11 cellular contexts compared by ENCODE assay signal in the genomic region with DNA sequence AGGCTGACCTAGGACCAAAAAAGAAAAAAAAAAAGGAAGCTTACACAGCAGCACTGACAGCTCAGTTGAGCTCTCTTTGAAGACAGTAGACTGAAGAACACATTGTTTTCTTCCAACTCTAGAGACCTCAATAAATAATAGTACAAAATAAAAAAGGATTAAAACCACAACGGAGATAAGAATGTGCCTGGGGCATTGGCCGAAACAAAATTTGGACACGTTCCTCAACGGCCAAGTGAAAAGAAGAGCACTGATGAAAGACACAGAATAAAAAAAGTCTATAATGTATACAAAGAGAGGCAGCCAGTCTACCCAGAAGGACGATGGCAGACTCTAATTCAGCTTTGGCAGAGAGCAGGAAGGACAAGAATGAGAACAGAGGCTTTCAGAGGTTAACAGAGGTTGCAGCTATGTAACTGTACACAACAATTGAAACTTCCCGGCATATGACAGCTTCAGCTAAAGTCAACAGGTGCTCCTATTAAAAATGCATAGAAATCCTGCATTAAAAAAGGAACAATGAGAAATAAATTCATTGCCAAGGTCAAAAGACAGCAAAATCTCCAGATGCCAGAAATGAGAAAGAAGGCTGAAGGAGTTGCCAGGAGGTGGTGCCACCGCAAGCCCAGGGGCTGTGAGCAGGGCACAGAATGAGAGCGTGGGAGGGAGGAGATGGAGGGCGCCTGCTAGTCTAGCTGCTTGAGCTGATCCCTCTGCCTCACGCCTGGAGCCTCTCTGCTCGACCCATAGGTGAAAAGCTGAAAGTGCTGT.
DNase-seq lines count a peak whose midpoint lies in the region; ATAC-seq and TF ChIP-seq lines count a peak whose summit lies in the region.
"Had no signal": no experiment of that assay in that cellular context is flagged by ENCODE, and none has a peak within 500 bp of the region (broad histone marks: within the 10 kb centered on the region; RNA-seq: fewer than 3 reads in every experiment).

No MANE protein-coding gene starts in this region.

- H3K27ac ChIP-seq in ACC112 (ENCODE audit: low read depth, low read length): peak overlapping the region; percentile 63; the same call in 1 of the 2 replicates
- no peak overlapping the region for H3K27ac ChIP-seq in muscle layer of colon (ENCODE audit: low read depth, low read length)
- no peak overlapping the region for H3K27ac ChIP-seq in OCI-LY7 (ENCODE audit: low read depth, low read length, poor library complexity, severe bottlenecking)
- H3K27ac ChIP-seq: skin epidermis had no signal

- DNase-seq in NCI-H1417 treated with DMSO at 0.1 percent for 48 hours (lab: John Stamatoyannopoulos, UW) (no peak), OCI-LY7 (ENCODE audit: low spot score) (no peak), SIG-M5 (lab: John Stamatoyannopoulos, UW) (no peak)
- DNase-seq: H7 had no signal

- no peaks in the 10 kb centered on the region for H3K36me3 ChIP-seq in ACC112 (ENCODE audit: insufficient read depth, low read length)
- H3K36me3 ChIP-seq in muscle layer of colon (ENCODE audit: insufficient read depth, low read length): no peaks in the 10 kb centered on the region
- no peaks in the 10 kb centered on the region for H3K36me3 ChIP-seq in OCI-LY7 (ENCODE audit: insufficient read depth, low read length)

- no peak overlapping the region for H3K4me2 ChIP-seq in OCI-LY7 (ENCODE audit: low read length)

- BruUV-seq in OCI-LY7 (replicated peaks; lab: Mats Ljungman, UMichigan): no TSS peak

- CTCF ChIA-PET in OCI-LY7 (lab: Charles Lee; ENCODE audit: unreplicated experiment): no interaction called here

- TF ChIP-seq EP300 in Ishikawa (IDR thresholded peaks at IDR 0.05; ENCODE audit: borderline replicate concordance): no peak

- H3K27ac Mint-ChIP-seq in brain: peak overlapping the region in 3 of 5 experiments; percentile 26 to 79 (median 79)

- no peaks in the 10 kb centered on the region for H4K20me1 ChIP-seq in OCI-LY7 (ENCODE audit: insufficient read depth, low read length)

- no peak overlapping the region for H3K4me3 ChIP-seq in ACC112 (ENCODE audit: low read depth, low read length)
- H3K4me3 ChIP-seq in muscle layer of colon (ENCODE audit: low read depth in 1 of 2, low read length in 2 of 2): peak overlapping the region; percentile 9 to 25
- no peak overlapping the region for H3K4me3 ChIP-seq in OCI-LY7 (ENCODE audit: low read depth, low read length, poor library complexity, severe bottlenecking)
- H3K4me3 ChIP-seq: skin epidermis had no signal

- H3K4me3 Mint-ChIP-seq in brain: peak overlapping the region in 1 of 5 experiments; percentile 51
- H3K4me3 Mint-ChIP-seq: CD8-positive, alpha-beta memory T cell had no signal

- peaks cover 4% of the 10 kb centered on the region for H3K36me3 Mint-ChIP-seq in brain

- no peaks in the 10 kb centered on the region for H3K27me3 Mint-ChIP-seq in brain

- H3K27me3 ChIP-seq in ACC112 (ENCODE audit: insufficient read depth, low read length) (no peaks in the 10 kb centered on the region), muscle layer of colon (ENCODE audit: control insufficient read depth in 1 of 2, insufficient read depth in 2 of 2, low read length in 2 of 2) (no peaks in the 10 kb centered on the region)

- H3K9me3 ChIP-seq in muscle layer of colon (ENCODE audit: low read length) (no peaks in the 10 kb centered on the region), OCI-LY7 (ENCODE audit: low read length) (no peaks in the 10 kb centered on the region)

- H2AFZ ChIP-seq in ACC112 (ENCODE audit: low read length, unreplicated experiment) (no peak overlapping the region), OCI-LY7 (ENCODE audit: low read length) (no peak overlapping the region)

- ATAC-seq in HG02973 (IDR thresholded peaks at IDR 0.05; ENCODE audit: unreplicated experiment): no peak

- no peaks in the 10 kb centered on the region for H3K9me2 ChIP-seq in OCI-LY7 (ENCODE audit: insufficient read depth, low read length)

- TF ChIP-seq CTCF in brain (conservative IDR thresholded peaks at IDR 0.05) (no peak), OCI-LY7 (conservative IDR thresholded peaks at IDR 0.05; ENCODE audit: low read length) (no peak)

- no peaks in the 10 kb centered on the region for H3K9me3 Mint-ChIP-seq in brain
- H3K9me3 Mint-ChIP-seq: CD8-positive, alpha-beta memory T cell had no signal

- H3K79me2 ChIP-seq in ACC112 (ENCODE audit: control insufficient read depth, insufficient read depth, low read length, unreplicated experiment): no peaks in the 10 kb centered on the region
- no peaks in the 10 kb centered on the region for H3K79me2 ChIP-seq in OCI-LY7 (ENCODE audit: insufficient read depth, low read depth, low read length)

- peaks cover 17% of the 10 kb centered on the region for H3K4me1 ChIP-seq in ACC112 (ENCODE audit: control insufficient read depth, insufficient read depth, low read length, unreplicated experiment)
- H3K4me1 ChIP-seq in muscle layer of colon (ENCODE audit: insufficient read depth, low read length): peaks cover 5% of the 10 kb centered on the region
- no peaks in the 10 kb centered on the region for H3K4me1 ChIP-seq in OCI-LY7 (ENCODE audit: insufficient read depth, low read length, poor library complexity, severe bottlenecking)

- peaks cover 34% of the 10 kb centered on the region for H3K4me1 Mint-ChIP-seq in brain

- POLR2A ChIA-PET in OCI-LY7 (lab: Charles Lee): interaction anchor here (1.0 to 1.1 kb wide), 3 partner anchors 10 to 51 kb away, joined by 3 to 4 read pairs (median 3); no protein-coding TSS in a partner anchor

- 0 out of 2 replicates have a peak, but pooled peaks have one; percentile 6 for TF ChIP-seq RAD21 in Ishikawa (IDR thresholded peaks at IDR 0.05; ENCODE audit: low read depth)

- intact Hi-C loops in OCI-LY7 (cut with micrococcal nuclease; ENCODE audit: unreplicated experiment): no loop called here

- no peak overlapping the region for H3K9ac ChIP-seq in muscle layer of colon (ENCODE audit: low read length)

TF ChIP-seq in Ishikawa, 13 proteins besides CTCF, POLR2A, EP300 and RAD21:
- TF ChIP-seq ZBTB7A (IDR thresholded peaks at IDR 0.05; ENCODE audit: low read depth) (no peak), CREB1 (IDR thresholded peaks at IDR 0.05; ENCODE audit: low read depth) (no peak), FOXM1 (IDR thresholded peaks at IDR 0.05; ENCODE audit: borderline replicate concordance, low read depth) (no peak), NFIC (IDR thresholded peaks at IDR 0.05) (no peak), TEAD4 (IDR thresholded peaks at IDR 0.05) (no peak), YY1 (IDR thresholded peaks at IDR 0.05; ENCODE audit: low read depth) (no peak), CEBPB (IDR thresholded peaks at IDR 0.05) (no peak), TCF12 (IDR thresholded peaks at IDR 0.05; ENCODE audit: low read depth) (no peak), TAF1 (IDR thresholded peaks at IDR 0.05; ENCODE audit: low read depth) (no peak), EGR1 (IDR thresholded peaks at IDR 0.05) (no peak)
- TF ChIP-seq, protein P1, sequence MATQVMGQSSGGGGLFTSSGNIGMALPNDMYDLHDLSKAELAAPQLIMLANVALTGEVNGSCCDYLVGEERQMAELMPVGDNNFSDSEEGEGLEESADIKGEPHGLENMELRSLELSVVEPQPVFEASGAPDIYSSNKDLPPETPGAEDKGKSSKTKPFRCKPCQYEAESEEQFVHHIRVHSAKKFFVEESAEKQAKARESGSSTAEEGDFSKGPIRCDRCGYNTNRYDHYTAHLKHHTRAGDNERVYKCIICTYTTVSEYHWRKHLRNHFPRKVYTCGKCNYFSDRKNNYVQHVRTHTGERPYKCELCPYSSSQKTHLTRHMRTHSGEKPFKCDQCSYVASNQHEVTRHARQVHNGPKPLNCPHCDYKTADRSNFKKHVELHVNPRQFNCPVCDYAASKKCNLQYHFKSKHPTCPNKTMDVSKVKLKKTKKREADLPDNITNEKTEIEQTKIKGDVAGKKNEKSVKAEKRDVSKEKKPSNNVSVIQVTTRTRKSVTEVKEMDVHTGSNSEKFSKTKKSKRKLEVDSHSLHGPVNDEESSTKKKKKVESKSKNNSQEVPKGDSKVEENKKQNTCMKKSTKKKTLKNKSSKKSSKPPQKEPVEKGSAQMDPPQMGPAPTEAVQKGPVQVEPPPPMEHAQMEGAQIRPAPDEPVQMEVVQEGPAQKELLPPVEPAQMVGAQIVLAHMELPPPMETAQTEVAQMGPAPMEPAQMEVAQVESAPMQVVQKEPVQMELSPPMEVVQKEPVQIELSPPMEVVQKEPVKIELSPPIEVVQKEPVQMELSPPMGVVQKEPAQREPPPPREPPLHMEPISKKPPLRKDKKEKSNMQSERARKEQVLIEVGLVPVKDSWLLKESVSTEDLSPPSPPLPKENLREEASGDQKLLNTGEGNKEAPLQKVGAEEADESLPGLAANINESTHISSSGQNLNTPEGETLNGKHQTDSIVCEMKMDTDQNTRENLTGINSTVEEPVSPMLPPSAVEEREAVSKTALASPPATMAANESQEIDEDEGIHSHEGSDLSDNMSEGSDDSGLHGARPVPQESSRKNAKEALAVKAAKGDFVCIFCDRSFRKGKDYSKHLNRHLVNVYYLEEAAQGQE (IDR thresholded peaks at IDR 0.05; ENCODE audit: low read depth): no peak
- TF ChIP-seq, protein P2, sequence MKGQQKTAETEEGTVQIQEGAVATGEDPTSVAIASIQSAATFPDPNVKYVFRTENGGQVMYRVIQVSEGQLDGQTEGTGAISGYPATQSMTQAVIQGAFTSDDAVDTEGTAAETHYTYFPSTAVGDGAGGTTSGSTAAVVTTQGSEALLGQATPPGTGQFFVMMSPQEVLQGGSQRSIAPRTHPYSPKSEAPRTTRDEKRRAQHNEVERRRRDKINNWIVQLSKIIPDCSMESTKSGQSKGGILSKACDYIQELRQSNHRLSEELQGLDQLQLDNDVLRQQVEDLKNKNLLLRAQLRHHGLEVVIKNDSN (IDR thresholded peaks at IDR 0.05): no peak
- TF ChIP-seq, protein P3, sequence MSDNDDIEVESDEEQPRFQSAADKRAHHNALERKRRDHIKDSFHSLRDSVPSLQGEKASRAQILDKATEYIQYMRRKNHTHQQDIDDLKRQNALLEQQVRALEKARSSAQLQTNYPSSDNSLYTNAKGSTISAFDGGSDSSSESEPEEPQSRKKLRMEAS (IDR thresholded peaks at IDR 0.05): no peak

Comparison
In these comparisons a context has a peak if more than half of its experiments do, and no peak if none do; other contexts are left out.
1. H3K4me3 ChIP-seq: peak in muscle layer of colon (2 of 2); none in ACC112 (single experiment) and OCI-LY7 (single experiment).